In the genomic region with DNA sequence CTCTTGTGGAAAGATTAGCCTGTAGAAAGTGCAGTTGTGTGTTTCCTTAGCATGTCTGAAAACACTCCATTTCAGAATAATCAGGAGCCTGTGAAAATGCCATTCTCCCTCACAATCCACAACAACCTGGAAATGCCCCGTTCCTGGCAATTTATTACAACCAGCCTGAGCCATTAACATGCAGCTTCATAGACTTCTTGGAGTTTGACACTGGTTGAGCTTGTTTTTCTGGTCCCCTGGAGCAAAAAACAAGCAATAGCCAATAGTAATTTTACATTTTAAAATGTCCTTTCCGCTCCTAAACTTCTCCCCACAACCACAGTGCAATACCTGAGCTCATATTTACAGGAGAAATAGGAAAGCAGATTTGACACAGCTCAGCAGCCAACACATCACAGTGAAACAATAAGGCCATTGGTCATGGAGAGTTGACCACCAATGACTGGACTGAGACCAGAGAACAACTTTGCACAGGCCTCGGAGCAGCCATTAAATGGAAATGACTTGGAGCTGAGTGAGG, we compare ENCODE assay signal across 27 cellular contexts.
DNase-seq lines count a peak whose midpoint lies in the region; ATAC-seq and TF ChIP-seq lines count a peak whose summit lies in the region.
"Had no signal": no experiment of that assay in that cellular context is flagged by ENCODE, and none has a peak within 500 bp of the region (broad histone marks: within the 10 kb centered on the region; RNA-seq: fewer than 3 reads in every experiment).

No MANE protein-coding gene starts in this region.

- H3K36me3 Mint-ChIP-seq in neural progenitor cell = peaks cover 4% of the 10 kb centered on the region
- H3K36me3 Mint-ChIP-seq in activated T-helper 1 cell treated with anti-CD3 and anti-CD28 coated beads, Interleukin-12 subunit alpha, Interleukin-12 subunit beta, Interleukin-2, Interleukin-4 antibody, amounts not matched to agents 30 ng/mL and 10 ng/mL and 1 ng/mL, durations not matched to agents 14 hours and 24 hours and 36 hours (ENCODE audit: low read depth) = no peaks in the 10 kb centered on the region
- H3K36me3 Mint-ChIP-seq: activated naive CD4-positive, alpha-beta T cell treated with anti-CD3 and anti-CD28 coated beads, Interleukin-2, amount 10 ng/mL, durations not matched to agents 7 days and 5 days; IgD-negative memory B cell; stimulated activated memory B cell treated with anti-CD40 and anti-IgM and Interleukin-4, amounts not matched to agents 10 μg/mL and 1 μg/mL and 100 μg/mL, for 72 hours had no signal

- H3K36me3 ChIP-seq in neural progenitor cell = no peaks in the 10 kb centered on the region
- H3K36me3 ChIP-seq: lower lobe of right lung, right atrium auricular region, suprapubic skin, WERI-Rb-1 had no signal

- H3K27ac ChIP-seq in C4-2B (peak overlapping the region; percentile 19; the same call in 1 of the 2 replicates), neural progenitor cell (no peak overlapping the region)
- H3K27ac ChIP-seq: coronary artery, lower lobe of right lung, right atrium auricular region, SK-N-MC, suprapubic skin, WERI-Rb-1 had no signal

- H3K4me3 ChIP-seq in LNCaP clone FGC (ENCODE audit: low read depth, low read length) (no peak overlapping the region), epithelial cell of esophagus (ENCODE audit: low read length) (no peak overlapping the region), neural progenitor cell (no peak overlapping the region)
- H3K4me3 ChIP-seq: coronary artery, lower lobe of right lung, right atrium auricular region, SK-N-MC, suprapubic skin had no signal

- peaks cover 4% of the 10 kb centered on the region for H3K27me3 Mint-ChIP-seq in neural progenitor cell (ENCODE audit: insufficient read depth, low read depth)
- peaks cover 5% of the 10 kb centered on the region for H3K27me3 Mint-ChIP-seq in activated T-helper 1 cell treated with anti-CD3 and anti-CD28 coated beads, Interleukin-12 subunit alpha, Interleukin-12 subunit beta, Interleukin-2, Interleukin-4 antibody, amounts not matched to agents 30 ng/mL and 10 ng/mL and 1 ng/mL, durations not matched to agents 14 hours and 24 hours and 36 hours (ENCODE audit: insufficient read depth)
- H3K27me3 Mint-ChIP-seq: stimulated activated memory B cell treated with anti-CD40 and anti-IgM and Interleukin-4, amounts not matched to agents 10 μg/mL and 1 μg/mL and 100 μg/mL, for 72 hours; T-helper 17 cell had no signal

- no peaks in the 10 kb centered on the region for H3F3A ChIP-seq in neural progenitor cell (ENCODE audit: low read depth)

- intact Hi-C loops in Right ventricle myocardium superior (cut with DNase I) = no loop called here
- intact Hi-C loops in activated T-helper 1 cell treated with anti-CD3 and anti-CD28 coated beads, Interleukin-12 subunit alpha, Interleukin-12 subunit beta, Interleukin-2, Interleukin-4 antibody, amounts not matched to agents 30 ng/mL and 10 ng/mL and 1 ng/mL, durations not matched to agents 14 hours and 24 hours and 36 hours (cut with micrococcal nuclease) = no loop called here

- peak overlapping the region; percentile 15 for H3K27ac Mint-ChIP-seq in neural progenitor cell
- H3K27ac Mint-ChIP-seq in activated T-helper 1 cell treated with anti-CD3 and anti-CD28 coated beads, Interleukin-12 subunit alpha, Interleukin-12 subunit beta, Interleukin-2, Interleukin-4 antibody, amounts not matched to agents 30 ng/mL and 10 ng/mL and 1 ng/mL, durations not matched to agents 14 hours and 24 hours and 36 hours = no peak overlapping the region
- H3K27ac Mint-ChIP-seq: activated CD4-positive, alpha-beta T cell treated with anti-CD3 and anti-CD28 coated beads, Interleukin-2, amount 10 ng/mL, durations not matched to agents 24 days and 14 days; activated naive CD4-positive, alpha-beta T cell treated with anti-CD3 and anti-CD28 coated beads, Interleukin-2, amount 10 ng/mL, durations not matched to agents 7 days and 5 days; activated T-cell treated with anti-CD3 and anti-CD28 coated beads, Interleukin-2, amount 50 U/mL, for 72 hours; stimulated activated memory B cell treated with anti-CD40 and anti-IgM and Interleukin-4, amounts not matched to agents 10 μg/mL and 1 μg/mL and 100 μg/mL, for 72 hours; T-helper 17 cell had no signal

- H3K79me2 ChIP-seq in neural progenitor cell (ENCODE audit: low read depth) = no peaks in the 10 kb centered on the region

- H3K4me3 Mint-ChIP-seq in neural progenitor cell = no peak overlapping the region
- H3K4me3 Mint-ChIP-seq in activated T-helper 1 cell treated with anti-CD3 and anti-CD28 coated beads, Interleukin-12 subunit alpha, Interleukin-12 subunit beta, Interleukin-2, Interleukin-4 antibody, amounts not matched to agents 30 ng/mL and 10 ng/mL and 1 ng/mL, durations not matched to agents 14 hours and 24 hours and 36 hours = no peak overlapping the region
- H3K4me3 Mint-ChIP-seq: activated CD4-positive, alpha-beta T cell treated with anti-CD3 and anti-CD28 coated beads, Interleukin-2, amount 10 ng/mL, durations not matched to agents 24 days and 14 days; activated naive CD4-positive, alpha-beta T cell treated with anti-CD3 and anti-CD28 coated beads, Interleukin-2, amount 10 ng/mL, durations not matched to agents 7 days and 5 days; activated T-cell treated with anti-CD3 and anti-CD28 coated beads, Interleukin-2, amount 50 U/mL, for 72 hours; IgD-negative memory B cell; stimulated activated memory B cell treated with anti-CD40 and anti-IgM and Interleukin-4, amounts not matched to agents 10 μg/mL and 1 μg/mL and 100 μg/mL, for 72 hours; T-helper 17 cell had no signal

- peaks cover 33% of the 10 kb centered on the region for H3K4me1 Mint-ChIP-seq in neural progenitor cell
- no peaks in the 10 kb centered on the region for H3K4me1 Mint-ChIP-seq in activated T-helper 1 cell treated with anti-CD3 and anti-CD28 coated beads, Interleukin-12 subunit alpha, Interleukin-12 subunit beta, Interleukin-2, Interleukin-4 antibody, amounts not matched to agents 30 ng/mL and 10 ng/mL and 1 ng/mL, durations not matched to agents 14 hours and 24 hours and 36 hours (ENCODE audit: low read depth)
- H3K4me1 Mint-ChIP-seq: activated CD4-positive, alpha-beta T cell treated with anti-CD3 and anti-CD28 coated beads, Interleukin-2, amount 10 ng/mL, durations not matched to agents 24 days and 14 days; activated naive CD4-positive, alpha-beta T cell treated with anti-CD3 and anti-CD28 coated beads, Interleukin-2, amount 10 ng/mL, durations not matched to agents 7 days and 5 days; stimulated activated memory B cell treated with anti-CD40 and anti-IgM and Interleukin-4, amounts not matched to agents 10 μg/mL and 1 μg/mL and 100 μg/mL, for 72 hours had no signal

- H4K20me1 ChIP-seq in neural progenitor cell (ENCODE audit: low read depth) = no peaks in the 10 kb centered on the region

- no peak overlapping the region for H3K9ac ChIP-seq in neural progenitor cell

- DNase-seq in LNCaP clone FGC (ENCODE audit: low read depth) (peak; percentile 48), epithelial cell of esophagus (ENCODE audit: low read depth) (peak; percentile 63), neural progenitor cell (ENCODE audit: low spot score) (no peak), Right ventricle myocardium superior (no peak), GM19240 (ENCODE audit: insufficient read length, low spot score) (no peak)
- DNase-seq in activated T-helper 1 cell treated with anti-CD3 and anti-CD28 coated beads, Interleukin-12 subunit alpha, Interleukin-12 subunit beta, Interleukin-2, Interleukin-4 antibody, amounts not matched to agents 30 ng/mL and 10 ng/mL and 1 ng/mL, durations not matched to agents 14 hours and 24 hours and 36 hours (ENCODE audit: low spot score) = no peak
- DNase-seq: activated CD4-positive, alpha-beta T cell treated with anti-CD3 and anti-CD28 coated beads, Interleukin-2, amount 10 ng/mL, durations not matched to agents 24 days and 14 days; activated naive CD4-positive, alpha-beta T cell treated with anti-CD3 and anti-CD28 coated beads, Interleukin-2, amount 10 ng/mL, durations not matched to agents 7 days and 5 days; activated T-cell treated with anti-CD3 and anti-CD28 coated beads, Interleukin-2, amount 50 U/mL, for 72 hours; amniotic stem cell; COR-L47; lower lobe of right lung; MM.1S; NCI-H1436; NCI-H524; nucleus accumbens; stimulated activated CD4-positive, alpha-beta T cell treated with anti-CD3 and anti-CD28 coated beads, Interleukin-4, amount 100 ng/mL, for 1 hour; T-helper 17 cell; WERI-Rb-1 had no signal

- H2AFZ ChIP-seq in neural progenitor cell (replicated peaks) = no peak overlapping the region

- ATAC-seq in Right ventricle myocardium superior (ENCODE audit: poor library complexity) = no peak
- ATAC-seq in GM21526 (IDR thresholded peaks at IDR 0.05; ENCODE audit: low FRiP score, unreplicated experiment) = no peak
- ATAC-seq: activated T-cell treated with anti-CD3 and anti-CD28 coated beads, Interleukin-2, amount 50 U/mL, for 72 hours; lower lobe of right lung; stimulated activated memory B cell treated with anti-CD40 and anti-IgM and Interleukin-4, amounts not matched to agents 10 μg/mL and 1 μg/mL and 100 μg/mL, for 72 hours; T-helper 17 cell had no signal

- no peaks in the 10 kb centered on the region for H3K27me3 ChIP-seq in neural progenitor cell
- H3K27me3 ChIP-seq: right atrium auricular region, suprapubic skin had no signal

- no peak for TF ChIP-seq CTCF in C4-2B (conservative IDR thresholded peaks at IDR 0.05)
- TF ChIP-seq CTCF in LNCaP clone FGC (IDR thresholded peaks at IDR 0.05; ENCODE audit: control insufficient read depth, extremely low read depth, insufficient read depth) = no peak
- no peak for TF ChIP-seq CTCF in epithelial cell of esophagus (IDR thresholded peaks at IDR 0.05; ENCODE audit: insufficient read depth, low read depth, low read length, missing control alignments)
- no peak for TF ChIP-seq CTCF in neural progenitor cell (IDR thresholded peaks at IDR 0.05)

- H3K9me3 Mint-ChIP-seq in neural progenitor cell = peaks cover 18% of the 10 kb centered on the region
- peaks cover 12% of the 10 kb centered on the region for H3K9me3 Mint-ChIP-seq in activated T-helper 1 cell treated with anti-CD3 and anti-CD28 coated beads, Interleukin-12 subunit alpha, Interleukin-12 subunit beta, Interleukin-2, Interleukin-4 antibody, amounts not matched to agents 30 ng/mL and 10 ng/mL and 1 ng/mL, durations not matched to agents 14 hours and 24 hours and 36 hours

- H3K4me2 ChIP-seq in neural progenitor cell = no peak overlapping the region

- H3K9me3 ChIP-seq in neural progenitor cell (ENCODE audit: low read depth) = peaks cover 3% of the 10 kb centered on the region
- H3K9me3 ChIP-seq: lower lobe of right lung, right atrium auricular region, suprapubic skin had no signal

- peaks cover 15% of the 10 kb centered on the region for H3K4me1 ChIP-seq in neural progenitor cell
- H3K4me1 ChIP-seq: lower lobe of right lung, right atrium auricular region had no signal

Comparison
In these comparisons a context has a peak if more than half of its experiments do, and no peak if none do; other contexts are left out.
1. DNase-seq: peak in LNCaP clone FGC (single experiment) and epithelial cell of esophagus (single experiment); none in neural progenitor cell (single experiment), Right ventricle myocardium superior (single experiment), activated T-helper 1 cell treated with anti-CD3 and anti-CD28 coated beads, Interleukin-12 subunit alpha, Interleukin-12 subunit beta, Interleukin-2, Interleukin-4 antibody, amounts not matched to agents 30 ng/mL and 10 ng/mL and 1 ng/mL, durations not matched to agents 14 hours and 24 hours and 36 hours (single experiment) and GM19240 (single experiment).